Comparison of ENCODE assay signal across 1 cellular context in the genomic region with DNA sequence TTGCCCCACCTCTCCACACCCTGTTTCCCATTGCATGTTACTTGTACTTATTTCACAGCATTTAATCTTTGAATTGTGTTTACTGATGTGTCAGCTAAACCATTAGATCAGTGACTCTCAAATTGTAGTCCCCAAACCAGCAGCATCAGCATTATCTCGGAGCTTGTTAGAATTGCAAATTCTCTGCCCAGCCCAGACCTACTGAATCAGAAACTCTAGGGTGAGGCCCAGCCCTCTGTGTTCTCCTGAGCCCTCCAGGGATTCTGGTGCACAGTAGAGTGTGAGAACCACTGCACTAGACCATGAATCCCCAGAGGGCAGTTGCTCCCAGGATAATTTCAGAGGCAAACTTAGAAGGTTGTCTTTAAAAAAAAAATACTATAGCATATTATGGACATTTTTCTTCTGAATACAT.
TF ChIP-seq lines count a peak whose summit lies in the region.

No MANE protein-coding gene starts in this region.

TF ChIP-seq in GM23338, 12 proteins besides CTCF, POLR2A, EP300 and RAD21 (continued from another document):
- TF ChIP-seq EZH2phosphoT487 (IDR thresholded peaks at IDR 0.05; ENCODE audit: unreplicated experiment) = no peak
- TF ChIP-seq CREB1 (CRISPR knock-in tag; IDR thresholded peaks at IDR 0.05; ENCODE audit: low read depth) = no peak
- TF ChIP-seq ZNF331 (CRISPR knock-in tag; IDR thresholded peaks at IDR 0.05; ENCODE audit: low read depth) = no peak
- no peak for TF ChIP-seq ZNF114 (CRISPR knock-in tag; IDR thresholded peaks at IDR 0.05)
- TF ChIP-seq, protein P1, sequence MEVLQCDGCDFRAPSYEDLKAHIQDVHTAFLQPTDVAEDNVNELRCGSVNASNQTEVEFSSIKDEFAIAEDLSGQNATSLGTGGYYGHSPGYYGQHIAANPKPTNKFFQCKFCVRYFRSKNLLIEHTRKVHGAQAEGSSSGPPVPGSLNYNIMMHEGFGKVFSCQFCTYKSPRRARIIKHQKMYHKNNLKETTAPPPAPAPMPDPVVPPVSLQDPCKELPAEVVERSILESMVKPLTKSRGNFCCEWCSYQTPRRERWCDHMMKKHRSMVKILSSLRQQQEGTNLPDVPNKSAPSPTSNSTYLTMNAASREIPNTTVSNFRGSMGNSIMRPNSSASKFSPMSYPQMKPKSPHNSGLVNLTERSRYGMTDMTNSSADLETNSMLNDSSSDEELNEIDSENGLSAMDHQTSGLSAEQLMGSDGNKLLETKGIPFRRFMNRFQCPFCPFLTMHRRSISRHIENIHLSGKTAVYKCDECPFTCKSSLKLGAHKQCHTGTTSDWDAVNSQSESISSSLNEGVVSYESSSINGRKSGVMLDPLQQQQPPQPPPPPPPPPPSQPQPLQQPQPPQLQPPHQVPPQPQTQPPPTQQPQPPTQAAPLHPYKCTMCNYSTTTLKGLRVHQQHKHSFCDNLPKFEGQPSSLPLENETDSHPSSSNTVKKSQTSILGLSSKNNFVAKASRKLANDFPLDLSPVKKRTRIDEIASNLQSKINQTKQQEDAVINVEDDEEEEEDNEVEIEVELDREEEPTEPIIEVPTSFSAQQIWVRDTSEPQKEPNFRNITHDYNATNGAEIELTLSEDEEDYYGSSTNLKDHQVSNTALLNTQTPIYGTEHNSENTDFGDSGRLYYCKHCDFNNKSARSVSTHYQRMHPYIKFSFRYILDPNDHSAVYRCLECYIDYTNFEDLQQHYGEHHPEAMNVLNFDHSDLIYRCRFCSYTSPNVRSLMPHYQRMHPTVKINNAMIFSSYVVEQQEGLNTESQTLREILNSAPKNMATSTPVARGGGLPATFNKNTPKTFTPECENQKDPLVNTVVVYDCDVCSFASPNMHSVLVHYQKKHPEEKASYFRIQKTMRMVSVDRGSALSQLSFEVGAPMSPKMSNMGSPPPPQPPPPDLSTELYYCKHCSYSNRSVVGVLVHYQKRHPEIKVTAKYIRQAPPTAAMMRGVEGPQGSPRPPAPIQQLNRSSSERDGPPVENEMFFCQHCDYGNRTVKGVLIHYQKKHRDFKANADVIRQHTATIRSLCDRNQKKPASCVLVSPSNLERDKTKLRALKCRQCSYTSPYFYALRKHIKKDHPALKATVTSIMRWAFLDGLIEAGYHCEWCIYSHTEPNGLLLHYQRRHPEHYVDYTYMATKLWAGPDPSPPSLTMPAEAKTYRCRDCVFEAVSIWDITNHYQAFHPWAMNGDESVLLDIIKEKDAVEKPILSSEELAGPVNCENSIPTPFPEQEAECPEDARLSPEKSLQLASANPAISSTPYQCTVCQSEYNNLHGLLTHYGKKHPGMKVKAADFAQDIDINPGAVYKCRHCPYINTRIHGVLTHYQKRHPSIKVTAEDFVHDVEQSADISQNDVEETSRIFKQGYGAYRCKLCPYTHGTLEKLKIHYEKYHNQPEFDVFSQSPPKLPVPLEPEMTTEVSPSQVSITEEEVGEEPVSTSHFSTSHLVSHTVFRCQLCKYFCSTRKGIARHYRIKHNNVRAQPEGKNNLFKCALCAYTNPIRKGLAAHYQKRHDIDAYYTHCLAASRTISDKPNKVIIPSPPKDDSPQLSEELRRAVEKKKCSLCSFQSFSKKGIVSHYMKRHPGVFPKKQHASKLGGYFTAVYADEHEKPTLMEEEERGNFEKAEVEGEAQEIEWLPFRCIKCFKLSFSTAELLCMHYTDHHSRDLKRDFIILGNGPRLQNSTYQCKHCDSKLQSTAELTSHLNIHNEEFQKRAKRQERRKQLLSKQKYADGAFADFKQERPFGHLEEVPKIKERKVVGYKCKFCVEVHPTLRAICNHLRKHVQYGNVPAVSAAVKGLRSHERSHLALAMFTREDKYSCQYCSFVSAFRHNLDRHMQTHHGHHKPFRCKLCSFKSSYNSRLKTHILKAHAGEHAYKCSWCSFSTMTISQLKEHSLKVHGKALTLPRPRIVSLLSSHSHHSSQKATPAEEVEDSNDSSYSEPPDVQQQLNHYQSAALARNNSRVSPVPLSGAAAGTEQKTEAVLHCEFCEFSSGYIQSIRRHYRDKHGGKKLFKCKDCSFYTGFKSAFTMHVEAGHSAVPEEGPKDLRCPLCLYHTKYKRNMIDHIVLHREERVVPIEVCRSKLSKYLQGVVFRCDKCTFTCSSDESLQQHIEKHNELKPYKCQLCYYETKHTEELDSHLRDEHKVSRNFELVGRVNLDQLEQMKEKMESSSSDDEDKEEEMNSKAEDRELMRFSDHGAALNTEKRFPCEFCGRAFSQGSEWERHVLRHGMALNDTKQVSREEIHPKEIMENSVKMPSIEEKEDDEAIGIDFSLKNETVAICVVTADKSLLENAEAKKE (CRISPR knock-in tag; IDR thresholded peaks at IDR 0.05) = no peak
- TF ChIP-seq, protein P2, sequence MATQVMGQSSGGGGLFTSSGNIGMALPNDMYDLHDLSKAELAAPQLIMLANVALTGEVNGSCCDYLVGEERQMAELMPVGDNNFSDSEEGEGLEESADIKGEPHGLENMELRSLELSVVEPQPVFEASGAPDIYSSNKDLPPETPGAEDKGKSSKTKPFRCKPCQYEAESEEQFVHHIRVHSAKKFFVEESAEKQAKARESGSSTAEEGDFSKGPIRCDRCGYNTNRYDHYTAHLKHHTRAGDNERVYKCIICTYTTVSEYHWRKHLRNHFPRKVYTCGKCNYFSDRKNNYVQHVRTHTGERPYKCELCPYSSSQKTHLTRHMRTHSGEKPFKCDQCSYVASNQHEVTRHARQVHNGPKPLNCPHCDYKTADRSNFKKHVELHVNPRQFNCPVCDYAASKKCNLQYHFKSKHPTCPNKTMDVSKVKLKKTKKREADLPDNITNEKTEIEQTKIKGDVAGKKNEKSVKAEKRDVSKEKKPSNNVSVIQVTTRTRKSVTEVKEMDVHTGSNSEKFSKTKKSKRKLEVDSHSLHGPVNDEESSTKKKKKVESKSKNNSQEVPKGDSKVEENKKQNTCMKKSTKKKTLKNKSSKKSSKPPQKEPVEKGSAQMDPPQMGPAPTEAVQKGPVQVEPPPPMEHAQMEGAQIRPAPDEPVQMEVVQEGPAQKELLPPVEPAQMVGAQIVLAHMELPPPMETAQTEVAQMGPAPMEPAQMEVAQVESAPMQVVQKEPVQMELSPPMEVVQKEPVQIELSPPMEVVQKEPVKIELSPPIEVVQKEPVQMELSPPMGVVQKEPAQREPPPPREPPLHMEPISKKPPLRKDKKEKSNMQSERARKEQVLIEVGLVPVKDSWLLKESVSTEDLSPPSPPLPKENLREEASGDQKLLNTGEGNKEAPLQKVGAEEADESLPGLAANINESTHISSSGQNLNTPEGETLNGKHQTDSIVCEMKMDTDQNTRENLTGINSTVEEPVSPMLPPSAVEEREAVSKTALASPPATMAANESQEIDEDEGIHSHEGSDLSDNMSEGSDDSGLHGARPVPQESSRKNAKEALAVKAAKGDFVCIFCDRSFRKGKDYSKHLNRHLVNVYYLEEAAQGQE (IDR thresholded peaks at IDR 0.05; ENCODE audit: unreplicated experiment) = no peak
- TF ChIP-seq STAT1 (IDR thresholded peaks at IDR 0.05; ENCODE audit: unreplicated experiment) = no peak
